1 cellular context compared by ENCODE assay signal in the genomic region with DNA sequence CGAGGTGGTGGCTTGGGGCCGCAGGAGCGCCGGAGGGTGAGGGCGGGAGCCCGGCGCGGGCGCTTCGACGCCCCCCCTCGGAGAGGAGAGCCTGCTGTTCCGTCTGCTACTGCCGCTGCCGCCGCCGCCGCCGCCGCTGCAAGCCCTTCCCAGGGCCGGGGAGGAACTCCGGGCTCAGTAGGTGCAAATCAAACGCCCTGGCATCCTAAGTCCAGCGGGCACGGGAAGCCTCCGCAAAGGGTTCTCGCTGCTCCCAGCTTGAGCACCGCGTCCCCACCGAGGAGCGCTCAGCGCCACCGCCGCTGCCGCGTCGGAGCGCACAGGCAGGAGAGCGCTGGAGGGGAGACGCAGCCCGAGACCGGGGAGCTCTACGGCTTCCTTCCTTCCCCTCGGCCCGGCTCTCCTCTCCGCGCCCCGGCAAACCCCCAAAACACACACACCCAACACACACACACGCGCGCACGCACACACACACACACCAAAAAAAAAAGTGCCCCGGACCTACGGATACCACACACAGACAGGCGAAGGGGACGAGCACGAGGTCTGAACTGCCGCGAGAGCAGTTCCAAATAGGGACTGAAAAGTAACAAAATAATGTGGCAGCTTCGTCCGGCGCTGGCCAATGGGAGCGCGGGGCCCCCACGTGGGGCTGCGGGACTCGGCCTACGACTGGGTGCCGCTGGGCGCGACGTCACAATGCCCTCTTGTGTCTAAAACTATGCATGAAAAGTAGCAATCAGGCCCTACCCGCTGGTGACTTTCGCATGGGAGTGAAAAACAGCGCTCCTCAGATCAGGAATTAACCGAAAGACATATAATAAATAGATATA.
TF ChIP-seq lines count a peak whose summit lies in the region.

TLE3 (minus strand) TSS at position 581 of the 833 bp plus-strand sequence. CDS start 1,119 bp downstream, outside the sequence.

TF ChIP-seq in HepG2, 621 proteins besides CTCF, POLR2A, EP300 and RAD21 (continued from another document and continues in another):
- TF ChIP-seq ZBTB40 (IDR thresholded peaks at IDR 0.05) (no peak), ZBTB40 (CRISPR knock-in tag; IDR thresholded peaks at IDR 0.05) (peak; percentile 21; the same call in 1 of the 2 replicates), ATF2 (CRISPR knock-in tag; IDR thresholded peaks at IDR 0.05) (peak; percentile 51; the same call in 1 of the 2 replicates), JDP2 (CRISPR knock-in tag; IDR thresholded peaks at IDR 0.05; ENCODE audit: borderline replicate concordance) (no peak), ZNF160 (CRISPR knock-in tag; IDR thresholded peaks at IDR 0.05) (peak; percentile 20; the same call in 1 of the 2 replicates), POGZ (CRISPR knock-in tag; IDR thresholded peaks at IDR 0.05) (peak; percentile 20; the same call in 1 of the 2 replicates), PTBP1 (IDR thresholded peaks at IDR 0.05; ENCODE audit: low read depth, low read length, poor library complexity, severe bottlenecking) (peak; percentile 84), REST (IDR thresholded peaks at IDR 0.05; ENCODE audit: borderline replicate concordance in 1 of 2, low read depth in 1 of 2, low read length in 2 of 2) (peak in 1 of 2 experiments; percentile 17; a peak in 1 of 4 replicates), MIXL1 (CRISPR knock-in tag; IDR thresholded peaks at IDR 0.05) (0 out of 2 replicates have a peak, but pooled peaks have one; percentile 55), ZNF703 (CRISPR knock-in tag; IDR thresholded peaks at IDR 0.05; ENCODE audit: borderline replicate concordance) (peak; percentile 51; the same call in 1 of the 2 replicates), ZNF687 (CRISPR knock-in tag; IDR thresholded peaks at IDR 0.05) (peak; percentile 85), TBX3 (IDR thresholded peaks at IDR 0.05; ENCODE audit: borderline replicate concordance) (no peak)
- TF ChIP-seq, protein P1, sequence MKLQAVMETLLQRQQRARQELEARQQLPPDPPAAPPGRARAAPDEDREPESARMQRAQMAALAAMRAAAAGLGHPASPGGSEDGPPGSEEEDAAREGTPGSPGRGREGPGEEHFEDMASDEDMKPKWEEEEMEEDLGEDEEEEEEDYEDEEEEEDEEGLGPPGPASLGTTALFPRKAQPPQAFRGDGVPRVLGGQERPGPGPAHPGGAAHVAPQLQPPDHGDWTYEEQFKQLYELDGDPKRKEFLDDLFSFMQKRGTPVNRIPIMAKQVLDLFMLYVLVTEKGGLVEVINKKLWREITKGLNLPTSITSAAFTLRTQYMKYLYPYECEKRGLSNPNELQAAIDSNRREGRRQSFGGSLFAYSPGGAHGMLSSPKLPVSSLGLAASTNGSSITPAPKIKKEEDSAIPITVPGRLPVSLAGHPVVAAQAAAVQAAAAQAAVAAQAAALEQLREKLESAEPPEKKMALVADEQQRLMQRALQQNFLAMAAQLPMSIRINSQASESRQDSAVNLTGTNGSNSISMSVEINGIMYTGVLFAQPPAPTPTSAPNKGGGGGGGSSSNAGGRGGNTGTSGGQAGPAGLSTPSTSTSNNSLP (IDR thresholded peaks at IDR 0.05; ENCODE audit: low read depth, low read length): peak; percentile 37; the same call in 1 of the 2 replicates
- TF ChIP-seq, protein P2, sequence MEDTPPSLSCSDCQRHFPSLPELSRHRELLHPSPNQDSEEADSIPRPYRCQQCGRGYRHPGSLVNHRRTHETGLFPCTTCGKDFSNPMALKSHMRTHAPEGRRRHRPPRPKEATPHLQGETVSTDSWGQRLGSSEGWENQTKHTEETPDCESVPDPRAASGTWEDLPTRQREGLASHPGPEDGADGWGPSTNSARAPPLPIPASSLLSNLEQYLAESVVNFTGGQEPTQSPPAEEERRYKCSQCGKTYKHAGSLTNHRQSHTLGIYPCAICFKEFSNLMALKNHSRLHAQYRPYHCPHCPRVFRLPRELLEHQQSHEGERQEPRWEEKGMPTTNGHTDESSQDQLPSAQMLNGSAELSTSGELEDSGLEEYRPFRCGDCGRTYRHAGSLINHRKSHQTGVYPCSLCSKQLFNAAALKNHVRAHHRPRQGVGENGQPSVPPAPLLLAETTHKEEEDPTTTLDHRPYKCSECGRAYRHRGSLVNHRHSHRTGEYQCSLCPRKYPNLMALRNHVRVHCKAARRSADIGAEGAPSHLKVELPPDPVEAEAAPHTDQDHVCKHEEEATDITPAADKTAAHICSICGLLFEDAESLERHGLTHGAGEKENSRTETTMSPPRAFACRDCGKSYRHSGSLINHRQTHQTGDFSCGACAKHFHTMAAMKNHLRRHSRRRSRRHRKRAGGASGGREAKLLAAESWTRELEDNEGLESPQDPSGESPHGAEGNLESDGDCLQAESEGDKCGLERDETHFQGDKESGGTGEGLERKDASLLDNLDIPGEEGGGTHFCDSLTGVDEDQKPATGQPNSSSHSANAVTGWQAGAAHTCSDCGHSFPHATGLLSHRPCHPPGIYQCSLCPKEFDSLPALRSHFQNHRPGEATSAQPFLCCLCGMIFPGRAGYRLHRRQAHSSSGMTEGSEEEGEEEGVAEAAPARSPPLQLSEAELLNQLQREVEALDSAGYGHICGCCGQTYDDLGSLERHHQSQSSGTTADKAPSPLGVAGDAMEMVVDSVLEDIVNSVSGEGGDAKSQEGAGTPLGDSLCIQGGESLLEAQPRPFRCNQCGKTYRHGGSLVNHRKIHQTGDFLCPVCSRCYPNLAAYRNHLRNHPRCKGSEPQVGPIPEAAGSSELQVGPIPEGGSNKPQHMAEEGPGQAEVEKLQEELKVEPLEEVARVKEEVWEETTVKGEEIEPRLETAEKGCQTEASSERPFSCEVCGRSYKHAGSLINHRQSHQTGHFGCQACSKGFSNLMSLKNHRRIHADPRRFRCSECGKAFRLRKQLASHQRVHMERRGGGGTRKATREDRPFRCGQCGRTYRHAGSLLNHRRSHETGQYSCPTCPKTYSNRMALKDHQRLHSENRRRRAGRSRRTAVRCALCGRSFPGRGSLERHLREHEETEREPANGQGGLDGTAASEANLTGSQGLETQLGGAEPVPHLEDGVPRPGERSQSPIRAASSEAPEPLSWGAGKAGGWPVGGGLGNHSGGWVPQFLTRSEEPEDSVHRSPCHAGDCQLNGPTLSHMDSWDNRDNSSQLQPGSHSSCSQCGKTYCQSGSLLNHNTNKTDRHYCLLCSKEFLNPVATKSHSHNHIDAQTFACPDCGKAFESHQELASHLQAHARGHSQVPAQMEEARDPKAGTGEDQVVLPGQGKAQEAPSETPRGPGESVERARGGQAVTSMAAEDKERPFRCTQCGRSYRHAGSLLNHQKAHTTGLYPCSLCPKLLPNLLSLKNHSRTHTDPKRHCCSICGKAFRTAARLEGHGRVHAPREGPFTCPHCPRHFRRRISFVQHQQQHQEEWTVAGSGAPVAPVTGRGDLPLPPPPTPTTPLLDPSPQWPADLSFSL (CRISPR knock-in tag; IDR thresholded peaks at IDR 0.05): peak; percentile 64; the same call in 1 of the 2 replicates
